18 cellular contexts compared by ENCODE assay signal in the genomic region with DNA sequence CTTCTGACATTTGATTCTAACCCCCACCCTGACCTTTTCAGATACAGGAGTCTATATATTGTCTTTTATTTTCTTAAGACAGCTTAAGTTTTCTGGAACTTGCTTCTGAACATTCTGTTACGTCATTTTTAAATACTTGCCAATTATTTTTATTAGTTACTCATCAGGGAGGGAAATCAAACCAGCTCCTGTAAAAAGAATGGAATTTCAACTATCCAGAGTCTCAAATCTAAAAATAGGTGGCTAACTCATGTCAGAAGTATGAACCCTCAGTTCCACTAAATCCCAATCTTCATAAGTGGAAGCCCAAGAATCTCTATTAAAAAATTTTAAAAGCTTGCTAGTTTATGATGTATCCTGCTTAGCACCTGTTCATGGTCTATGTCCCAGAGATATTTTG.
DNase-seq lines count a peak whose midpoint lies in the region; ATAC-seq, FAIRE-seq and TF ChIP-seq lines count a peak whose summit lies in the region.
"Had no signal": no experiment of that assay in that cellular context is flagged by ENCODE, and none has a peak within 500 bp of the region (broad histone marks: within the 10 kb centered on the region; RNA-seq: fewer than 3 reads in every experiment).

No MANE protein-coding gene starts in this region.

- H3K9me3 ChIP-seq in HepG2 (ENCODE audit: low read length) (peaks cover 55% of the 10 kb centered on the region), right lobe of liver (no peaks in the 10 kb centered on the region)
- H3K9me3 ChIP-seq: tibial nerve had no signal

- in situ Hi-C loops in HepG2 (cut with HindIII; ENCODE audit: extremely low pct_ligation_motif_present, low pct_unique_long_range_greater_than_20kb), result no loop called here

- no peak overlapping the region for H3K4me3 ChIP-seq in HepG2 (replicated peaks in 1 of 3; ENCODE audit: insufficient read depth in 1 of 3, low read depth in 2 of 3, low read length in 3 of 3)
- H3K4me3 ChIP-seq in right lobe of liver, result no peak overlapping the region
- no peak overlapping the region for H3K4me3 ChIP-seq in bronchial epithelial cell (ENCODE audit: low read depth, low read length)
- H3K4me3 ChIP-seq: tibial nerve had no signal

- no peaks in the 10 kb centered on the region for H4K20me1 ChIP-seq in HepG2 (ENCODE audit: insufficient read depth, low read length)

- TF ChIP-seq EP300 in HepG2 (IDR thresholded peaks at IDR 0.05; ENCODE audit: low read depth in 2 of 2, low read length in 2 of 2), result no peak
- TF ChIP-seq EP300 in HepG2 (CRISPR knock-in tag; IDR thresholded peaks at IDR 0.05; ENCODE audit: borderline replicate concordance), result no peak

- POLR2A ChIA-PET in HepG2 (lab: Yijun Ruan, JAX), result no interaction called here

- intact Hi-C loops in HepG2 (cut with micrococcal nuclease; ENCODE audit: unreplicated experiment) (no loop called here), right lobe of liver (cut with DNase I) (no loop called here)

- no peak overlapping the region for H2AFZ ChIP-seq in HepG2 (ENCODE audit: low read length)

- no peak overlapping the region for H3K4me2 ChIP-seq in HepG2 (ENCODE audit: low read depth, low read length)

- H3K79me2 ChIP-seq in HepG2 (ENCODE audit: insufficient read depth, low read length), result no peaks in the 10 kb centered on the region

- H3K36me3 ChIP-seq in HepG2 (replicated peaks in 1 of 2; ENCODE audit: control insufficient read depth in 1 of 2, insufficient read depth in 2 of 2, low read length in 2 of 2) (no peaks in the 10 kb centered on the region), right lobe of liver (no peaks in the 10 kb centered on the region), bronchial epithelial cell (ENCODE audit: control insufficient read depth, insufficient read depth, low read length) (no peaks in the 10 kb centered on the region)
- H3K36me3 ChIP-seq: tibial nerve had no signal

- H3K4me1 ChIP-seq in HepG2 (ENCODE audit: insufficient read depth, low read length) (no peaks in the 10 kb centered on the region), right lobe of liver (no peaks in the 10 kb centered on the region)
- H3K4me1 ChIP-seq: tibial nerve had no signal

- no TSS peak for BruUV-seq in HepG2 (replicated peaks; lab: Mats Ljungman, UMichigan)

- no peak for FAIRE-seq in HepG2 (lab: Jason Lieb, UNC)
- FAIRE-seq in bronchial epithelial cell (lab: Jason Lieb, UNC), result no peak
- FAIRE-seq: A204.1, colon, GM12891, H54, TTC549 had no signal

- H3K27me3 ChIP-seq in HepG2 (ENCODE audit: control insufficient read depth in 1 of 2, insufficient read depth in 2 of 2, low read length in 2 of 2) (no peaks in the 10 kb centered on the region), right lobe of liver (no peaks in the 10 kb centered on the region), bronchial epithelial cell (ENCODE audit: control insufficient read depth, insufficient read depth, low read length) (no peaks in the 10 kb centered on the region)
- H3K27me3 ChIP-seq: tibial nerve had no signal

- TF ChIP-seq RAD21 in HepG2 (CRISPR knock-in tag; IDR thresholded peaks at IDR 0.05), result no peak

- H3K9ac ChIP-seq in HepG2 (ENCODE audit: insufficient read depth, low read depth, low read length), result no peak overlapping the region

- H3K27ac ChIP-seq in HepG2 (ENCODE audit: extremely low read length, insufficient read depth, low read length) (no peak overlapping the region), right lobe of liver (no peak overlapping the region)
- H3K27ac ChIP-seq: tibial nerve had no signal

- ATAC-seq in HepG2, result no peak
- no peak for ATAC-seq in right lobe of liver
- no peak for ATAC-seq in GM21367 (IDR thresholded peaks at IDR 0.05; ENCODE audit: unreplicated experiment)
- ATAC-seq: left lobe of liver had no signal

- TF ChIP-seq POLR2A in HepG2 (IDR thresholded peaks at IDR 0.05; ENCODE audit: insufficient read depth in 1 of 2, low read depth in 2 of 2, low read length in 2 of 2), result no peak
- no peak for TF ChIP-seq POLR2A in right lobe of liver (IDR thresholded peaks at IDR 0.05)

- CTCF ChIA-PET in HepG2 (lab: Yijun Ruan, JAX; ENCODE audit: low intra/inter-chr PET ratio, low total read pairs), result no interaction called here

- DNase-seq in HepG2 (ENCODE audit: low spot score) (no peak), right lobe of liver (no peak), bronchial epithelial cell (ENCODE audit: low read depth) (peak; percentile 83), iris pigment epithelial cell (ENCODE audit: low read depth) (peak; percentile 74), cerebellum (ENCODE audit: low spot score) (no peak), DMS 273 (lab: John Stamatoyannopoulos, UW; ENCODE audit: unreplicated experiment) (no peak), NCI-H774 (lab: John Stamatoyannopoulos, UW) (no peak)
- DNase-seq: DMS53, NCI-H1105 treated with DMSO at 0.1 percent for 48 hours, NCI-H526 treated with DMSO at 0.1 percent for 48 hours had no signal

- TF ChIP-seq CTCF in HepG2 (CRISPR knock-in tag; IDR thresholded peaks at IDR 0.05) (no peak), right lobe of liver (IDR thresholded peaks at IDR 0.05) (no peak), bronchial epithelial cell (IDR thresholded peaks at IDR 0.05; ENCODE audit: insufficient read depth, low read length, severe bottlenecking) (no peak)

- 0% methylated on average over 1 of the region's 1 CpG for WGBS in HepG2 (ENCODE audit: low lambda C conversion rate)
- 75% methylated on average over 1 of the region's 1 CpG for WGBS in right lobe of liver (ENCODE audit: insufficient coverage, low coverage, low lambda C conversion rate, missing lambda C conversion rate)

TF ChIP-seq in HepG2, 621 proteins besides CTCF, POLR2A, EP300 and RAD21:
- TF ChIP-seq ATF7 (IDR thresholded peaks at IDR 0.05), result peak; percentile 87
- TF ChIP-seq ATF7 (CRISPR knock-in tag; IDR thresholded peaks at IDR 0.05), result no peak
- TF ChIP-seq, protein P1, sequence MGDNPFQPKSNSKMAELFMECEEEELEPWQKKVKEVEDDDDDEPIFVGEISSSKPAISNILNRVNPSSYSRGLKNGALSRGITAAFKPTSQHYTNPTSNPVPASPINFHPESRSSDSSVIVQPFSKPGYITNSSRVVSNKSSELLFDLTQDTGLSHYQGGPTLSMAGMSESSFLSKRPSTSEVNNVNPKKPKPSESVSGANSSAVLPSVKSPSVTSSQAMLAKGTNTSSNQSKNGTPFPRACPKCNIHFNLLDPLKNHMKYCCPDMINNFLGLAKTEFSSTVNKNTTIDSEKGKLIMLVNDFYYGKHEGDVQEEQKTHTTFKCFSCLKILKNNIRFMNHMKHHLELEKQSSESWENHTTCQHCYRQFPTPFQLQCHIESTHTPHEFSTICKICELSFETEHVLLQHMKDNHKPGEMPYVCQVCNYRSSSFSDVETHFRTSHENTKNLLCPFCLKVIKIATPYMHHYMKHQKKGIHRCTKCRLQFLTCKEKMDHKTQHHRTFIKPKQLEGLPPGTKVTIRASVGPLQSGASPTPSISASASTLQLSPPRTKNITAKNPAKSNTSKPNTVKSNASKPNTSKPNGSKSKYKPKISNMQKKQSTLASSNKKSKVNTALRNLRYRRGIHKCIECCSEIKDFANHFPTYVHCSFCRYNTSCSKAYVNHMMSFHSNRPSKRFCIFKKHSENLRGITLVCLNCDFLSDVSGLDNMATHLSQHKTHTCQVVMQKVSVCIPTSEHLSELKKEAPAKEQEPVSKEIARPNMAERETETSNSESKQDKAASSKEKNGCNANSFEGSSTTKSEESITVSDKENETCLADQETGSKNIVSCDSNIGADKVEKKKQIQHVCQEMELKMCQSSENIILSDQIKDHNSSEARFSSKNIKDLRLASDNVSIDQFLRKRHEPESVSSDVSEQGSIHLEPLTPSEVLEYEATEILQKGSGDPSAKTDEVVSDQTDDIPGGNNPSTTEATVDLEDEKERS (CRISPR knock-in tag; IDR thresholded peaks at IDR 0.05), result no peak
- peak; percentile 57 for TF ChIP-seq CREB1 (IDR thresholded peaks at IDR 0.05)
- TF ChIP-seq CREB1 (CRISPR knock-in tag; IDR thresholded peaks at IDR 0.05), result no peak
- TF ChIP-seq BHLHE40 (IDR thresholded peaks at IDR 0.05; ENCODE audit: low read length), result no peak
- TF ChIP-seq JUN (CRISPR knock-in tag; IDR thresholded peaks at IDR 0.05), result no peak
- TF ChIP-seq ZNF205 (CRISPR knock-in tag; IDR thresholded peaks at IDR 0.05), result no peak
- no peak for TF ChIP-seq ARNT2 (CRISPR knock-in tag; IDR thresholded peaks at IDR 0.05; ENCODE audit: low read depth)
- TF ChIP-seq MTF2 (CRISPR knock-in tag; IDR thresholded peaks at IDR 0.05; ENCODE audit: borderline replicate concordance), result no peak
- no peak for TF ChIP-seq SMARCC2 (IDR thresholded peaks at IDR 0.05)
- TF ChIP-seq, protein P2, sequence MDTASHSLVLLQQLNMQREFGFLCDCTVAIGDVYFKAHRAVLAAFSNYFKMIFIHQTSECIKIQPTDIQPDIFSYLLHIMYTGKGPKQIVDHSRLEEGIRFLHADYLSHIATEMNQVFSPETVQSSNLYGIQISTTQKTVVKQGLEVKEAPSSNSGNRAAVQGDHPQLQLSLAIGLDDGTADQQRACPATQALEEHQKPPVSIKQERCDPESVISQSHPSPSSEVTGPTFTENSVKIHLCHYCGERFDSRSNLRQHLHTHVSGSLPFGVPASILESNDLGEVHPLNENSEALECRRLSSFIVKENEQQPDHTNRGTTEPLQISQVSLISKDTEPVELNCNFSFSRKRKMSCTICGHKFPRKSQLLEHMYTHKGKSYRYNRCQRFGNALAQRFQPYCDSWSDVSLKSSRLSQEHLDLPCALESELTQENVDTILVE (CRISPR knock-in tag; IDR thresholded peaks at IDR 0.05), result no peak
- no peak for TF ChIP-seq ZBTB7B (CRISPR knock-in tag; IDR thresholded peaks at IDR 0.05)

Comparison
In these comparisons a context has a peak if more than half of its experiments do, and no peak if none do; other contexts are left out.
1. DNase-seq: peak in bronchial epithelial cell (single experiment) and iris pigment epithelial cell (single experiment); none in HepG2 (single experiment), right lobe of liver (0 of 3), cerebellum (single experiment), DMS 273 (single experiment) and NCI-H774 (single experiment).